ENCODE assay signal across 16 cellular contexts in genomic region chr13:109789262-109789661, GRCh38. TPM values are rescaled to one million over a fixed set of nuclear protein-coding genes. Genes with fewer than 3 reads are reported as not detected.
DNase-seq lines count a peak whose midpoint lies in the region; ATAC-seq and TF ChIP-seq lines count a peak whose summit lies in the region.
"Had no signal": no experiment of that assay in that cellular context is flagged by ENCODE, and none has a peak within 500 bp of the region (broad histone marks: within the 10 kb centered on the region; RNA-seq: fewer than 3 reads in every experiment).

No MANE protein-coding gene starts in this region.

- peaks cover 40% of the 10 kb centered on the region for H3K4me1 Mint-ChIP-seq in CD14-positive monocyte
- H3K4me1 Mint-ChIP-seq in activated T-helper 2 cell treated with anti-CD3 and anti-CD28 coated beads, Interferon-gamma antibody, Interleukin-2, Interleukin-4, amounts not matched to agents 10 μg/mL and 5 μg/mL and 100 μg/mL, durations not matched to agents 14 hours and 24 hours and 36 hours (ENCODE audit: low read depth) = peaks cover 45% of the 10 kb centered on the region
- peaks cover 13 to 30% (median 23%) of the 10 kb centered on the region in 7 donors for H3K4me1 Mint-ChIP-seq in naive thymus-derived CD4-positive, alpha-beta T cell
- H3K4me1 Mint-ChIP-seq: activated B cell treated with CpG ODN at 0.5 μM for 24 hours had no signal

- H3K4me3 Mint-ChIP-seq in CD14-positive monocyte = no peak overlapping the region
- peak overlapping the region; percentile 15 for H3K4me3 Mint-ChIP-seq in activated T-helper 2 cell treated with anti-CD3 and anti-CD28 coated beads, Interferon-gamma antibody, Interleukin-2, Interleukin-4, amounts not matched to agents 10 μg/mL and 5 μg/mL and 100 μg/mL, durations not matched to agents 14 hours and 24 hours and 36 hours (ENCODE audit: low read depth)
- peak overlapping the region in 3 of 10 donors; percentile 14 to 68 (median 60) for H3K4me3 Mint-ChIP-seq in naive thymus-derived CD4-positive, alpha-beta T cell
- H3K4me3 Mint-ChIP-seq: activated B cell treated with CpG ODN at 0.5 μM for 24 hours had no signal

- H3K9me3 ChIP-seq in HEK293 (ENCODE audit: control insufficient read depth, insufficient read depth, low read depth, low read length) = no peaks in the 10 kb centered on the region
- H3K9me3 ChIP-seq in naive thymus-derived CD4-positive, alpha-beta T cell (ENCODE audit: control insufficient read depth in 2 of 3, low read length in 3 of 3) = no peaks in the 10 kb centered on the region
- H3K9me3 ChIP-seq: Caco-2 had no signal

- CTCF ChIA-PET in HEK293 (lab: Yijun Ruan, JAX) = interaction anchor here (0.6 kb wide), 2 partner anchors 80 to 566 kb away, joined by 3 read pairs; no protein-coding TSS in a partner anchor
- CTCF ChIA-PET in naive thymus-derived CD4-positive, alpha-beta T cell (lab: Charles Lee) = interaction anchor here (1.3 to 1.8 kb wide), 2 partner anchors 9 to 828 kb away, joined by 6 to 13 read pairs; no protein-coding TSS in a partner anchor

- no peak overlapping the region for H3K4me3 ChIP-seq in HEK293 (ENCODE audit: low read depth, low read length)
- H3K4me3 ChIP-seq in naive thymus-derived CD4-positive, alpha-beta T cell (ENCODE audit: low read length) = no peak overlapping the region

- H3K27ac Mint-ChIP-seq in CD14-positive monocyte = peak overlapping the region; percentile 37 to 87 (median 61)
- H3K27ac Mint-ChIP-seq in activated T-helper 2 cell treated with anti-CD3 and anti-CD28 coated beads, Interferon-gamma antibody, Interleukin-2, Interleukin-4, amounts not matched to agents 10 μg/mL and 5 μg/mL and 100 μg/mL, durations not matched to agents 14 hours and 24 hours and 36 hours = peak overlapping the region; percentile 67
- H3K27ac Mint-ChIP-seq in naive thymus-derived CD4-positive, alpha-beta T cell = peak overlapping the region in 8 of 9 donors; percentile 21 to 89 (median 74)
- H3K27ac Mint-ChIP-seq: activated B cell treated with CpG ODN at 0.5 μM for 24 hours, immature natural killer cell had no signal

- POLR2A ChIA-PET in HEK293 (lab: Yijun Ruan, JAX) = no interaction called here
- POLR2A ChIA-PET in naive thymus-derived CD4-positive, alpha-beta T cell (lab: Charles Lee) = interaction anchor here (2.8 kb wide), 1 partner anchor 10 kb away, joined by 12 read pairs; no protein-coding TSS in a partner anchor

- TF ChIP-seq CTCF in CD14-positive monocyte (IDR thresholded peaks at IDR 0.05) (no peak), HEK293 (tag by site-specific recombination; IDR thresholded peaks at IDR 0.05) (no peak), GM13976 (IDR thresholded peaks at IDR 0.05; ENCODE audit: borderline replicate concordance, control extremely low read depth, extremely low read depth, insufficient read depth, missing control alignments) (no peak)

- peaks cover 0 to 3% (median 0%) of the 10 kb centered on the region in 7 donors for H3K9me3 Mint-ChIP-seq in CD14-positive monocyte
- no peaks in the 10 kb centered on the region for H3K9me3 Mint-ChIP-seq in activated T-helper 2 cell treated with anti-CD3 and anti-CD28 coated beads, Interferon-gamma antibody, Interleukin-2, Interleukin-4, amounts not matched to agents 10 μg/mL and 5 μg/mL and 100 μg/mL, durations not matched to agents 14 hours and 24 hours and 36 hours
- peaks cover 0 to 2% (median 0%) of the 10 kb centered on the region in 11 donors for H3K9me3 Mint-ChIP-seq in naive thymus-derived CD4-positive, alpha-beta T cell
- H3K9me3 Mint-ChIP-seq: activated B cell treated with CpG ODN at 0.5 μM for 24 hours; activated T-cell treated with anti-CD3 and anti-CD28 coated beads, Interleukin-2, amount 50 U/mL, for 72 hours; immature natural killer cell had no signal

- no peak for ATAC-seq in naive thymus-derived CD4-positive, alpha-beta T cell
- no peak for ATAC-seq in GM21423 (IDR thresholded peaks at IDR 0.05; ENCODE audit: unreplicated experiment)
- ATAC-seq: activated T-cell treated with anti-CD3 and anti-CD28 coated beads, Interleukin-2, amount 50 U/mL, for 72 hours had no signal

- in situ Hi-C loops in GM13976 (cut with MboI; ENCODE audit: low sequenced_read_pairs, unreplicated experiment) = no loop called here

- H3K36me3 Mint-ChIP-seq in CD14-positive monocyte = no peaks in the 10 kb centered on the region
- no peaks in the 10 kb centered on the region for H3K36me3 Mint-ChIP-seq in activated T-helper 2 cell treated with anti-CD3 and anti-CD28 coated beads, Interferon-gamma antibody, Interleukin-2, Interleukin-4, amounts not matched to agents 10 μg/mL and 5 μg/mL and 100 μg/mL, durations not matched to agents 14 hours and 24 hours and 36 hours (ENCODE audit: low read depth)
- no peaks in the 10 kb centered on the region for H3K36me3 Mint-ChIP-seq in naive thymus-derived CD4-positive, alpha-beta T cell
- H3K36me3 Mint-ChIP-seq: immature natural killer cell had no signal

- DNase-seq in CD14-positive monocyte (ENCODE audit: low spot score) (no peak), NCI-H226 (no peak), GM13976 (ENCODE audit: low spot score) (no peak), HK-2 (ENCODE audit: unreplicated experiment) (no peak)
- no peak for DNase-seq in activated T-helper 2 cell treated with anti-CD3 and anti-CD28 coated beads, Interferon-gamma antibody, Interleukin-2, Interleukin-4, amounts not matched to agents 10 μg/mL and 5 μg/mL and 100 μg/mL, durations not matched to agents 14 hours and 24 hours and 36 hours (ENCODE audit: low spot score)
- no peak for DNase-seq in naive thymus-derived CD4-positive, alpha-beta T cell
- DNase-seq: activated B cell treated with CpG ODN at 0.5 μM for 24 hours; Caco-2; central memory CD4-positive, alpha-beta T cell; H7; immature natural killer cell; IMR-90; NCI-H2227 treated with DMSO at 0.1 percent for 48 hours had no signal

- intact Hi-C loops in CD14-positive monocyte (cut with micrococcal nuclease) = loop anchor here (5.0 to 10.0 kb wide), 4 partner anchors 74 to 624 kb away; no protein-coding TSS in a partner anchor
- intact Hi-C loops in activated T-helper 2 cell treated with anti-CD3 and anti-CD28 coated beads, Interferon-gamma antibody, Interleukin-2, Interleukin-4, amounts not matched to agents 10 μg/mL and 5 μg/mL and 100 μg/mL, durations not matched to agents 14 hours and 24 hours and 36 hours (cut with micrococcal nuclease) = loop anchor here (5.0 to 10.0 kb wide), 6 partner anchors 177 to 1572 kb away; partner anchors contain the start of genes ABHD13, LIG4 and NAXD
- intact Hi-C loops in naive thymus-derived CD4-positive, alpha-beta T cell (cut with micrococcal nuclease) = loop anchor here (5.0 kb wide), 6 partner anchors 57 to 1522 kb away; partner anchors contain the start of genes RAB20 (in 1 of the 2) and TNFSF13B (in 1 of the 2)

- no peaks in the 10 kb centered on the region for H3K27me3 ChIP-seq in naive thymus-derived CD4-positive, alpha-beta T cell (ENCODE audit: control insufficient read depth in 2 of 2, insufficient read depth in 2 of 2, low read length in 2 of 2)

- peaks cover 0 to 3% (median 0%) of the 10 kb centered on the region in 3 donors for H3K27me3 Mint-ChIP-seq in CD14-positive monocyte (ENCODE audit: low read depth in 3 of 3)
- peaks cover 16% of the 10 kb centered on the region for H3K27me3 Mint-ChIP-seq in activated T-helper 2 cell treated with anti-CD3 and anti-CD28 coated beads, Interferon-gamma antibody, Interleukin-2, Interleukin-4, amounts not matched to agents 10 μg/mL and 5 μg/mL and 100 μg/mL, durations not matched to agents 14 hours and 24 hours and 36 hours (ENCODE audit: low read depth)
- peaks cover 0 to 41% (median 0%) of the 10 kb centered on the region in 5 donors for H3K27me3 Mint-ChIP-seq in naive thymus-derived CD4-positive, alpha-beta T cell

- H3K36me3 ChIP-seq in HEK293 (ENCODE audit: control insufficient read depth in 2 of 2, insufficient read depth in 1 of 2, low read length in 2 of 2) = peaks cover 0 to under 1% of the 10 kb centered on the region in 2 experiments; a peak in 1 of 3 replicates
- H3K36me3 ChIP-seq in naive thymus-derived CD4-positive, alpha-beta T cell (ENCODE audit: control insufficient read depth in 2 of 3, insufficient read depth in 3 of 3, low read length in 3 of 3) = no peaks in the 10 kb centered on the region

- H3K27ac ChIP-seq in HEK293 (ENCODE audit: extremely low read depth, low read depth, low read length) = no peak overlapping the region
- peak overlapping the region; percentile 6 for H3K27ac ChIP-seq in naive thymus-derived CD4-positive, alpha-beta T cell (ENCODE audit: low read depth, low read length)

- H3K4me1 ChIP-seq in HEK293 (ENCODE audit: control insufficient read depth, insufficient read depth, low read length) = peaks cover 13% of the 10 kb centered on the region
- peaks cover 0 to 4% of the 10 kb centered on the region in 2 donors for H3K4me1 ChIP-seq in naive thymus-derived CD4-positive, alpha-beta T cell (ENCODE audit: control insufficient read depth in 2 of 2, insufficient read depth in 2 of 2, low read length in 2 of 2)

TF ChIP-seq in HEK293, 187 proteins besides CTCF, POLR2A, EP300 and RAD21:
- TF ChIP-seq ZNF677 (tag by site-specific recombination; IDR thresholded peaks at IDR 0.05) = no peak
- 0 out of 2 replicates have a peak, but pooled peaks have one; percentile 4 for TF ChIP-seq IKZF3 (tag by site-specific recombination; IDR thresholded peaks at IDR 0.05)
- no peak for TF ChIP-seq ZNF510 (tag by site-specific recombination; IDR thresholded peaks at IDR 0.05; ENCODE audit: insufficient replicate concordance)
- TF ChIP-seq BCL11A (tag by site-specific recombination; IDR thresholded peaks at IDR 0.05; ENCODE audit: low read depth) = no peak

RNA-seq across cellular contexts. Expression of gene IRS2, which starts 2.9 kb away (rescaled TPM):
- polyA plus RNA-seq in CD14-positive monocyte = 1 to 10 TPM; 2.4 to 3.5 TPM
- 5.0 and 5.5 TPM in 2 replicates for total RNA-seq in activated T-helper 2 cell treated with anti-CD3 and anti-CD28 coated beads, Interferon-gamma antibody, Interleukin-2, Interleukin-4, amounts not matched to agents 10 μg/mL and 5 μg/mL and 100 μg/mL, durations not matched to agents 14 hours and 24 hours and 36 hours
- 10 to 100 TPM in 4 of 5 experiments, 1 to 10 TPM in 1; 3.8 to 94.9 (median 26.9) TPM for total RNA-seq in naive thymus-derived CD4-positive, alpha-beta T cell
- polyA plus RNA-seq in naive thymus-derived CD4-positive, alpha-beta T cell = 1 to 10 TPM; 2.7 to 2.9 TPM
